ENCODE assay signal across 1 cellular context in genomic region chr11:93734427-93735222, GRCh38.
TF ChIP-seq lines count a peak whose summit lies in the region.

No MANE protein-coding gene starts in this region.

TF ChIP-seq in endothelial cell of umbilical vein, 7 proteins besides CTCF, POLR2A, EP300 and RAD21:
- no peak for TF ChIP-seq MAX (IDR thresholded peaks at IDR 0.05; ENCODE audit: insufficient read depth, insufficient read length)
- no peak for TF ChIP-seq POLR2AphosphoS5 (IDR thresholded peaks at IDR 0.05; ENCODE audit: insufficient read depth, low read depth, low read length)
- no peak for TF ChIP-seq JUN (IDR thresholded peaks at IDR 0.05; ENCODE audit: borderline replicate concordance, insufficient read depth, insufficient read length, low read depth)
- no peak for TF ChIP-seq EZH2 (IDR thresholded peaks at IDR 0.05; ENCODE audit: borderline replicate concordance, low read depth, low read length, severe bottlenecking)
- no peak for TF ChIP-seq GATA2 (IDR thresholded peaks at IDR 0.05; ENCODE audit: insufficient read depth, insufficient read length, low read depth, low read length)
- no peak for TF ChIP-seq FOS (IDR thresholded peaks at IDR 0.05; ENCODE audit: borderline replicate concordance, insufficient read depth, low read length)
- no peak for TF ChIP-seq MYC (IDR thresholded peaks at IDR 0.05; ENCODE audit: low read depth, low read length)
